8 cellular contexts compared by ENCODE assay signal in the genomic region with DNA sequence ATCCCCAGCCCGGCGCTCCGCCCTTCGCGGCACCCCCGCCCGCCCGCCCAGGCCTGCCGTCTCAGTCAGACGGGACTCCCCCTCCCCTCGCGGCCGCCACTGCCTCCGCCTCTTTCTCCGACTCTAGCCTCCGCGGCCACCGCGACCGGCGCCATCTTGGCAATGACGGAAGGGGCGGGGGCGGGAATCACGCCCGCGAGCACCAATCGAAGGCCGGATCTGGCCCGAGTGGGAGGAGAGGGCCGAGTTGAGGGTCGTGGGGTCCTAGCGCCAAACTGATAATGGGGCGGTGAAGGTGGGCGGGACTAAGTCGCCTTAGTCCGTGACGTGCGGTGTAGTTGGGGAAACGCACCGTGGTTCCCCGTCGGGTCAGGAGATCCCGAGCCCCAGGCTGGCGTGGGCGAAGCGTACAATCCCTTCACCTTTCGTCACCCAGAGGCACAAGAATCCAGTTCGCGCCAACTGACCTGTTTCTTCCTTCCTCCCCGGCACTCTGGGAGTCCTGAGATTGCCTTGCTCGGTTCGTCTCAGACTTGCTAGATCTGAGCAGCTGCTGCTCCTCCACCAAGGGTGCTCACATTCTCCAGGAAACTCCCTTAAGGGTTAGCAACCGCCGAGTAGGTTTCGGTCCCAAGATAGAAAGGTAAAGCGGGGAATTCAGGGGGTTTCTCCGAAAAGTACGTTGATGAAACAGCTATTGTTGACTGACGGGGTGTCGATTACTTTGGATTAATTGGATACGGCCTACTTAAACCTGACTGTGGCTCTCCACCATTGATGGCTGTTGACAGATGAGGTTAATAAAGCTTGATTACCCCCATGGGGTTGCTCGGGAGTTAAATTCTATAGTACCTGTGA. TPM values are rescaled to one million over a fixed set of nuclear protein-coding genes. Genes with fewer than 3 reads are reported as not detected.
DNase-seq lines count a peak whose midpoint lies in the region; ATAC-seq and TF ChIP-seq lines count a peak whose summit lies in the region.

A gene (minus strand): TSS at position 164 of the 858 bp plus-strand sequence. CDS start 35,843 bp downstream, outside the sequence.

- H3K9me3 ChIP-seq in DND-41 (ENCODE audit: insufficient read depth, low read length, severe bottlenecking) (no peaks in the 10 kb centered on the region), GM23248 (ENCODE audit: low read depth) (no peaks in the 10 kb centered on the region)
- no peaks in the 10 kb centered on the region for H3K9me3 ChIP-seq in naive thymus-derived CD4-positive, alpha-beta T cell (ENCODE audit: control insufficient read depth in 2 of 3, low read length in 3 of 3)

- no peak for TF ChIP-seq CTCF in DND-41 (IDR thresholded peaks at IDR 0.05; ENCODE audit: borderline replicate concordance, extremely low read depth, low read length, poor library complexity, severe bottlenecking)

- H3K4me3 ChIP-seq in DND-41 (ENCODE audit: low read depth in 1 of 2, low read length in 2 of 2): peak within 1 kb of the TSS; percentile 85 to 100
- peak within 1 kb of the TSS; percentile 87 for H3K4me3 ChIP-seq in GM23248
- H3K4me3 ChIP-seq in naive thymus-derived CD4-positive, alpha-beta T cell (ENCODE audit: low read length): peak within 1 kb of the TSS; percentile 91

- H3K4me1 ChIP-seq in DND-41 (ENCODE audit: insufficient read depth, low read length) (peaks cover 26% of the 10 kb centered on the region), GM23248 (ENCODE audit: insufficient read depth) (peaks cover 33% of the 10 kb centered on the region)
- peaks cover 24 to 33% of the 10 kb centered on the region in 2 donors for H3K4me1 ChIP-seq in naive thymus-derived CD4-positive, alpha-beta T cell (ENCODE audit: control insufficient read depth in 2 of 2, insufficient read depth in 2 of 2, low read length in 2 of 2)

- intact Hi-C loops in naive thymus-derived CD4-positive, alpha-beta T cell (cut with micrococcal nuclease): loop anchor here (1.0 to 10.0 kb wide), 10 partner anchors 15 to 898 kb away; a partner anchor contains a TSS

- ATAC-seq in DND-41 (ENCODE audit: insufficient read depth, low read depth): peak; percentile 90
- ATAC-seq in naive thymus-derived CD4-positive, alpha-beta T cell: peak; percentile 91
- peak; percentile 82 to 89 for ATAC-seq in stimulated activated naive B cell treated with anti-CD40 and anti-IgM and Interleukin-4, amounts not matched to agents 10 μg/mL and 1 μg/mL and 100 μg/mL, for 72 hours (replicated peaks)

- peak within 1 kb of the TSS; percentile 94 to 100 (median 98) for H3K27ac Mint-ChIP-seq in naive thymus-derived CD4-positive, alpha-beta T cell
- peak within 1 kb of the TSS; percentile 99 for H3K27ac Mint-ChIP-seq in stimulated activated naive B cell treated with anti-CD40 and anti-IgM and Interleukin-4, amounts not matched to agents 10 μg/mL and 1 μg/mL and 100 μg/mL, for 72 hours

- H3K36me3 Mint-ChIP-seq in naive thymus-derived CD4-positive, alpha-beta T cell: peaks cover 0 to 4% (median 0%) of the 10 kb centered on the region in 5 donors
- peaks cover 2 to 14% of the 10 kb centered on the region in 2 donors for H3K36me3 Mint-ChIP-seq in stimulated activated naive B cell treated with anti-CD40 and anti-IgM and Interleukin-4, amounts not matched to agents 10 μg/mL and 1 μg/mL and 100 μg/mL, for 72 hours

- WGBS in GM23248 (ENCODE audit: low coverage in 1 of 2, low lambda C conversion rate in 2 of 2, missing lambda C conversion rate in 2 of 2), 2 experiments: 1 to 3% methylated on average over 41 to 51 of the region's 63 CpGs

- peak; percentile 97 for DNase-seq in DND-41
- peak; percentile 99 for DNase-seq in GM23248
- DNase-seq in Kasumi-1 (lab: John Stamatoyannopoulos, UW): peak; percentile 98
- DNase-seq in RPMI7951 (ENCODE audit: low read depth): peak; percentile 98
- DNase-seq in activated T-helper 1 cell treated with anti-CD3 and anti-CD28 coated beads, Interleukin-2, amount 50 U/mL, for 16 hours (ENCODE audit: low read depth in 1 of 2, low spot score in 1 of 2): peak; percentile 94 to 98
- DNase-seq in fibroblast of gingiva (ENCODE audit: low read depth): peak; percentile 98
- peak; percentile 95 to 99 (median 98) for DNase-seq in naive thymus-derived CD4-positive, alpha-beta T cell
- peak; percentile 99 for DNase-seq in stimulated activated naive B cell treated with anti-CD40 and anti-IgM and Interleukin-4, amounts not matched to agents 10 μg/mL and 1 μg/mL and 100 μg/mL, for 72 hours

- no peaks in the 10 kb centered on the region for H4K20me1 ChIP-seq in DND-41 (ENCODE audit: insufficient read depth, low read length)
- H4K20me1 ChIP-seq in GM23248 (ENCODE audit: insufficient read depth): no peaks in the 10 kb centered on the region

- H2AFZ ChIP-seq in DND-41 (ENCODE audit: low read depth, low read length) (peak within 1 kb of the TSS; percentile 99), GM23248 (peak within 1 kb of the TSS; percentile 91)

- POLR2A ChIA-PET in naive thymus-derived CD4-positive, alpha-beta T cell (lab: Charles Lee): interaction anchor here (0.6 to 6.6 kb wide), 15 partner anchors 10 to 185 kb away, joined by 3 to 67 read pairs (median 16); a partner anchor contains a TSS

- H3K79me2 ChIP-seq in DND-41 (ENCODE audit: insufficient read depth, low read length) (peaks cover 38% of the 10 kb centered on the region), GM23248 (ENCODE audit: insufficient read depth) (peaks cover 38% of the 10 kb centered on the region)

- H3K4me2 ChIP-seq in DND-41 (ENCODE audit: insufficient read depth, low read length) (peak within 1 kb of the TSS; percentile 89), GM23248 (ENCODE audit: unreplicated experiment) (peak within 1 kb of the TSS; percentile 93)

- H3K36me3 ChIP-seq in DND-41 (ENCODE audit: insufficient read depth, low read length) (no peaks in the 10 kb centered on the region; the same call in 1 of the 2 replicates), GM23248 (ENCODE audit: low read depth) (no peaks in the 10 kb centered on the region)
- H3K36me3 ChIP-seq in naive thymus-derived CD4-positive, alpha-beta T cell (ENCODE audit: control insufficient read depth in 2 of 3, insufficient read depth in 3 of 3, low read length in 3 of 3): peaks cover 0 to 5% (median 0%) of the 10 kb centered on the region in 3 experiments

- H3K27ac ChIP-seq in DND-41 (ENCODE audit: low read length): peak within 1 kb of the TSS; percentile 99
- H3K27ac ChIP-seq in GM23248: peak within 1 kb of the TSS; percentile 83
- peak within 1 kb of the TSS; percentile 99 for H3K27ac ChIP-seq in naive thymus-derived CD4-positive, alpha-beta T cell (ENCODE audit: low read depth, low read length)

- peak within 1 kb of the TSS; percentile 89 to 99 (median 93) for H3K4me3 Mint-ChIP-seq in naive thymus-derived CD4-positive, alpha-beta T cell
- peak within 1 kb of the TSS; percentile 86 to 92 for H3K4me3 Mint-ChIP-seq in stimulated activated naive B cell treated with anti-CD40 and anti-IgM and Interleukin-4, amounts not matched to agents 10 μg/mL and 1 μg/mL and 100 μg/mL, for 72 hours

- H3F3A ChIP-seq in GM23248 (ENCODE audit: insufficient read depth): peaks cover 17% of the 10 kb centered on the region

- H3K9me2 ChIP-seq in GM23248 (ENCODE audit: insufficient read depth): no peaks in the 10 kb centered on the region

- H3K4me1 Mint-ChIP-seq in naive thymus-derived CD4-positive, alpha-beta T cell: peaks cover 18 to 66% (median 49%) of the 10 kb centered on the region in 7 donors
- peaks cover 26 to 68% of the 10 kb centered on the region in 2 donors for H3K4me1 Mint-ChIP-seq in stimulated activated naive B cell treated with anti-CD40 and anti-IgM and Interleukin-4, amounts not matched to agents 10 μg/mL and 1 μg/mL and 100 μg/mL, for 72 hours

- in situ Hi-C loops in GM23248 (cut with MboI): no loop called here

- H3K9me3 Mint-ChIP-seq in naive thymus-derived CD4-positive, alpha-beta T cell: no peaks in the 10 kb centered on the region
- no peaks in the 10 kb centered on the region for H3K9me3 Mint-ChIP-seq in stimulated activated naive B cell treated with anti-CD40 and anti-IgM and Interleukin-4, amounts not matched to agents 10 μg/mL and 1 μg/mL and 100 μg/mL, for 72 hours

- peak within 1 kb of the TSS; percentile 84 for H3K9ac ChIP-seq in DND-41 (ENCODE audit: low read depth, low read length)
- H3K9ac ChIP-seq in GM23248: peak within 1 kb of the TSS; percentile 89

- CTCF ChIA-PET in naive thymus-derived CD4-positive, alpha-beta T cell (lab: Charles Lee): interaction anchor here (1.0 to 2.1 kb wide), 8 partner anchors 14 to 42 kb away, joined by 3 to 9 read pairs (median 6); no protein-coding TSS in a partner anchor

- H3K27me3 Mint-ChIP-seq in naive thymus-derived CD4-positive, alpha-beta T cell: no peaks in the 10 kb centered on the region
- no peaks in the 10 kb centered on the region for H3K27me3 Mint-ChIP-seq in stimulated activated naive B cell treated with anti-CD40 and anti-IgM and Interleukin-4, amounts not matched to agents 10 μg/mL and 1 μg/mL and 100 μg/mL, for 72 hours

- no peaks in the 10 kb centered on the region for H3K27me3 ChIP-seq in DND-41 (ENCODE audit: insufficient read depth, low read length, poor library complexity)
- H3K27me3 ChIP-seq in GM23248 (replicated peaks; ENCODE audit: insufficient read depth): no peaks in the 10 kb centered on the region
- no peaks in the 10 kb centered on the region for H3K27me3 ChIP-seq in naive thymus-derived CD4-positive, alpha-beta T cell (ENCODE audit: control insufficient read depth in 2 of 2, insufficient read depth in 2 of 2, low read length in 2 of 2)

RNA-seq across cellular contexts. Expression of the gene that starts here (rescaled TPM):
- total RNA-seq in GM23248 (2014; rRNA removed; shearing (Covaris generic)): 10.9 and 20.6 TPM in 2 replicates
- polyA plus RNA-seq in GM23248 (2016; fragmentation: Nextera tagmentation; extraction: Ambion mirVana): 5.1 and 5.6 TPM in 2 replicates
- total RNA-seq in RPMI7951 (2014; rRNA removed; shearing (Covaris generic)): 11.1 and 19.0 TPM in 2 replicates
- 10 to 100 TPM; 40.0 to 67.9 (median 64.6) TPM for total RNA-seq in naive thymus-derived CD4-positive, alpha-beta T cell
- polyA plus RNA-seq in naive thymus-derived CD4-positive, alpha-beta T cell: 10 to 100 TPM; 14.1 to 14.9 TPM

Comparison
In these comparisons a context has a peak if more than half of its experiments do, and no peak if none do; other contexts are left out.
1. Peak in every context shown above with its lines: DNase-seq, ATAC-seq, H3K4me3 ChIP-seq and H3K27ac ChIP-seq.